Comparison of ENCODE assay signal across 26 cellular contexts in the genomic region with DNA sequence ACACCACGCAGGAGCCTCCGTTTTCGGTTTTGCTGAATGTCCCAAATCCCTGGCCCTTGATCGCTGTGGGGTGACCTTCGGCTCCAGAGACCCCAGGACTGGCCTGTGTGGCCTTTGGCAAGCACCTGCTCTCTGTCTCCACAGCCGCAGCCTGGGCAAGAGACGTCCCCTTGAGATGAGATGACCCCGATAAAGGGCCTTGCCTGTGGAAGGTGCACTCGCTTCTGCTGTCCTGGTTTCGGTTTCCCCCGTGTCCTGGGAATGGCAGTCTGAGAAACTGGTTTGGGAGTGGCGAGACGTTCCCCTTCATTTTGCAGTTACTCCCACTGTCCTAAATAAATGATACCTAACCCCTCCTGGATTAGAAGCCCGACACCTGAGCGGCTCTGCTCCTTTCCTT. TPM values are rescaled to one million over a fixed set of nuclear protein-coding genes. Genes with fewer than 3 reads are reported as not detected.
A peak's percentile ranks its signal among the peaks of the same experiment; 100 is the strongest.
DNase-seq lines count a peak whose midpoint lies in the region; ATAC-seq and TF ChIP-seq lines count a peak whose summit lies in the region.
"Had no signal": no experiment of that assay in that cellular context is flagged by ENCODE, and none has a peak within 500 bp of the region (broad histone marks: within the 10 kb centered on the region; RNA-seq: fewer than 3 reads in every experiment).

No MANE protein-coding gene starts in this region.

- no peaks in the 10 kb centered on the region for H3K9me3 Mint-ChIP-seq in CD4-positive, alpha-beta T cell
- H3K9me3 Mint-ChIP-seq: CD8-positive, alpha-beta T cell; naive B cell had no signal

- H3K4me1 ChIP-seq in lower lobe of right lung (no peaks in the 10 kb centered on the region), tibial artery (no peaks in the 10 kb centered on the region)
- H3K4me1 ChIP-seq: parathyroid adenoma had no signal

- H3K9me3 ChIP-seq in lower lobe of right lung (no peaks in the 10 kb centered on the region), tibial artery (no peaks in the 10 kb centered on the region)
- H3K9me3 ChIP-seq in CD4-positive, alpha-beta T cell (ENCODE audit: control insufficient read depth, low read length) = no peaks in the 10 kb centered on the region

- H3K27me3 ChIP-seq in lower lobe of right lung (ENCODE audit: low read depth) = no peaks in the 10 kb centered on the region
- H3K27me3 ChIP-seq in tibial artery = no peaks in the 10 kb centered on the region
- H3K27me3 ChIP-seq in CD4-positive, alpha-beta T cell (ENCODE audit: control insufficient read depth, insufficient read depth, low read length) = no peaks in the 10 kb centered on the region

- H3K27ac Mint-ChIP-seq in CD4-positive, alpha-beta T cell = no peak overlapping the region
- H3K27ac Mint-ChIP-seq: CD8-positive, alpha-beta T cell; naive B cell had no signal

- intact Hi-C loops in lower lobe of right lung (cut with DNase I) = no loop called here
- intact Hi-C loops in tibial artery (cut with DNase I; ENCODE audit: low total_unique reads) = no loop called here
- intact Hi-C loops in CD4-positive, alpha-beta T cell (cut with DNase I, micrococcal nuclease) = no loop called here

- H3K4me3 ChIP-seq in WI38 (ENCODE audit: low read depth, low read length) (peak overlapping the region; percentile 27; the same call in 1 of the 2 replicates), lower lobe of right lung (no peak overlapping the region), tibial artery (no peak overlapping the region)

- peak; percentile 6 for DNase-seq in activated naive CD4-positive, alpha-beta T cell treated with anti-CD3 and anti-CD28 coated beads, Interleukin-2, amount 50 U/mL, for 16 hours
- no peak for DNase-seq in activated naive CD4-positive, alpha-beta T cell treated with Interleukin-2 at 50 U/mL for 16 hours
- peak; percentile 36 for DNase-seq in lower lobe of right lung
- DNase-seq in tibial artery = peak; percentile 7 to 51
- no peak for DNase-seq in LoVo (ENCODE audit: low spot score)
- no peak for DNase-seq in HCEC 1CT
- no peak for DNase-seq in CD4-positive, alpha-beta T cell
- DNase-seq: activated CD4-positive, alpha-beta T cell treated with anti-CD3 and anti-CD28 coated beads for 48 hours; anterior cingulate cortex; caudate nucleus; dermis blood vessel endothelial cell; mesenchymal stem cell; naive B cell; NCI-H146; NCI-H69; RPMI8226; SW 1271 had no signal

- no peak for ATAC-seq in lower lobe of right lung
- no peak for ATAC-seq in CD4-positive, alpha-beta T cell (ENCODE audit: poor library complexity)
- ATAC-seq: CD8-positive, alpha-beta T cell; HCT116 had no signal

- TF ChIP-seq CTCF in WI38 (IDR thresholded peaks at IDR 0.05; ENCODE audit: low read depth, low read length) (no peak), lower lobe of right lung (IDR thresholded peaks at IDR 0.05) (no peak), tibial artery (IDR thresholded peaks at IDR 0.05) (no peak)
- no peak for TF ChIP-seq CTCF in CD4-positive, alpha-beta T cell (IDR thresholded peaks at IDR 0.05)

- CTCF ChIA-PET in CD4-positive, alpha-beta T cell (lab: Charles Lee) = no interaction called here

- H3K36me3 Mint-ChIP-seq in CD4-positive, alpha-beta T cell (ENCODE audit: low read depth) = no peaks in the 10 kb centered on the region
- H3K36me3 Mint-ChIP-seq: CD8-positive, alpha-beta T cell; naive B cell had no signal

- H3K27ac ChIP-seq in lower lobe of right lung (no peak overlapping the region), tibial artery (no peak overlapping the region)
- no peak overlapping the region for H3K27ac ChIP-seq in CD4-positive, alpha-beta T cell (ENCODE audit: low read depth, low read length)
- H3K27ac ChIP-seq: KMS-11, parathyroid adenoma had no signal

- H3K27me3 Mint-ChIP-seq in CD4-positive, alpha-beta T cell = no peaks in the 10 kb centered on the region

- H3K4me1 Mint-ChIP-seq in CD4-positive, alpha-beta T cell (ENCODE audit: low read depth) = no peaks in the 10 kb centered on the region
- H3K4me1 Mint-ChIP-seq: naive B cell had no signal

- no peak overlapping the region for H3K4me3 Mint-ChIP-seq in CD4-positive, alpha-beta T cell
- H3K4me3 Mint-ChIP-seq: CD8-positive, alpha-beta T cell; naive B cell had no signal

- H3K36me3 ChIP-seq in lower lobe of right lung (no peaks in the 10 kb centered on the region), tibial artery (no peaks in the 10 kb centered on the region)

- POLR2A ChIA-PET in CD4-positive, alpha-beta T cell (lab: Charles Lee) = no interaction called here

RNA-seq across cellular contexts. Expression of a gene that starts 9.6 kb away (rescaled TPM):
- total RNA-seq in lower lobe of right lung = not detected
- not detected for total RNA-seq in CD4-positive, alpha-beta T cell
- total RNA-seq: CD8-positive, alpha-beta T cell; dermis blood vessel endothelial cell; glomerular endothelial cell; HT-29; kidney epithelial cell; subcutaneous adipose tissue had no signal

Comparison
In these comparisons a context has a peak if more than half of its experiments do, and no peak if none do; other contexts are left out.
1. DNase-seq: peak in activated naive CD4-positive, alpha-beta T cell treated with anti-CD3 and anti-CD28 coated beads, Interleukin-2, amount 50 U/mL, for 16 hours (single experiment), lower lobe of right lung (single experiment) and tibial artery (2 of 2); none in activated naive CD4-positive, alpha-beta T cell treated with Interleukin-2 at 50 U/mL for 16 hours (single experiment), LoVo (single experiment), HCEC 1CT (single experiment) and CD4-positive, alpha-beta T cell (0 of 10).